ENCODE assay signal across 8 cellular contexts in genomic region chr14:105247715-105248367, GRCh38. TPM values are rescaled to one million over a fixed set of nuclear protein-coding genes. Genes with fewer than 3 reads are reported as not detected.
DNase-seq lines count a peak whose midpoint lies in the region; ATAC-seq and TF ChIP-seq lines count a peak whose summit lies in the region.

No MANE protein-coding gene starts in this region.

- H2AFZ ChIP-seq in PC-3 (ENCODE audit: low read length), result peak overlapping the region; percentile 71

- DNase-seq in PC-3 (no peak), fibroblast of mammary gland (ENCODE audit: low read depth) (no peak), pons (ENCODE audit: low spot score) (peak; percentile 17), NCI-H1694 treated with DMSO at 0.1 percent for 48 hours (lab: John Stamatoyannopoulos, UW) (no peak), cerebellar cortex (ENCODE audit: low spot score) (no peak)
- DNase-seq in effector CD8-positive, alpha-beta T cell (lab: John Stamatoyannopoulos, UW), result no peak

- no peaks in the 10 kb centered on the region for H3K9me2 ChIP-seq in PC-3 (replicated peaks; ENCODE audit: low read length)

- CTCF ChIA-PET in PC-3 (lab: Charles Lee), result interaction anchor here (0.6 to 0.8 kb wide), 2 partner anchors 43 to 45 kb away, joined by 4 to 5 read pairs; no protein-coding TSS in a partner anchor

- peaks cover 61% of the 10 kb centered on the region for H3K79me2 ChIP-seq in PC-3 (ENCODE audit: low read length)

- H3K27me3 ChIP-seq in PC-3 (ENCODE audit: low read length), result no peaks in the 10 kb centered on the region

- H3K4me3 ChIP-seq in PC-3 (ENCODE audit: low read length), result peak overlapping the region; percentile 79
- peak overlapping the region; percentile 63 for H3K4me3 ChIP-seq in fibroblast of mammary gland (ENCODE audit: control insufficient read depth, low read depth, low read length)

- peaks cover 22% of the 10 kb centered on the region for H3K4me1 ChIP-seq in PC-3 (ENCODE audit: insufficient read depth, low read length)

- intact Hi-C loops in PC-3 (cut with micrococcal nuclease), result no loop called here

- peaks cover 6% of the 10 kb centered on the region; the same call in 1 of the 2 replicates for H3K36me3 ChIP-seq in PC-3 (ENCODE audit: low read depth, low read length)

- POLR2A ChIA-PET in PC-3 (lab: Charles Lee; ENCODE audit: unreplicated experiment), result no interaction called here

- no peaks in the 10 kb centered on the region for H3K9me3 ChIP-seq in PC-3 (ENCODE audit: low read length)

- H3F3A ChIP-seq in PC-3 (ENCODE audit: low read length, unreplicated experiment), result no peaks in the 10 kb centered on the region

- H4K20me1 ChIP-seq in PC-3 (ENCODE audit: low read length), result no peaks in the 10 kb centered on the region

- H3K27ac ChIP-seq in PC-3 (ENCODE audit: low read length), result no peak overlapping the region

- peak overlapping the region; percentile 93 for H3K4me2 ChIP-seq in PC-3 (ENCODE audit: low read length)

- no peak for TF ChIP-seq CTCF in PC-3 (conservative IDR thresholded peaks at IDR 0.05; ENCODE audit: low read depth, low read length)
- no peak for TF ChIP-seq CTCF in fibroblast of mammary gland (conservative IDR thresholded peaks at IDR 0.05; ENCODE audit: control insufficient read depth, insufficient read depth, low read depth, low read length)

- BruUV-seq in PC-3 (replicated peaks; lab: Mats Ljungman, UMichigan), result no TSS peak

- ATAC-seq in GM19395 (IDR thresholded peaks at IDR 0.05; ENCODE audit: unreplicated experiment) (peak; percentile 39), PC-3 (peak; percentile 9), HG03108 (IDR thresholded peaks at IDR 0.05; ENCODE audit: unreplicated experiment) (no peak)

- H3K9ac ChIP-seq in PC-3 (ENCODE audit: low read length), result peak overlapping the region; percentile 67

RNA-seq across cellular contexts. Expression of gene BTBD6, which starts 0.5 kb away (rescaled TPM):
- 104 and 119 TPM in 2 replicates for total RNA-seq in PC-3 (2014; rRNA removed)

RNA-seq across cellular contexts. Expression of gene BRF1, which starts 53.0 kb away (rescaled TPM):
- total RNA-seq in PC-3 (2014; rRNA removed), result 55.8 and 86.1 TPM in 2 replicates
